Comparison of ENCODE assay signal across 12 cellular contexts in the genomic region with DNA sequence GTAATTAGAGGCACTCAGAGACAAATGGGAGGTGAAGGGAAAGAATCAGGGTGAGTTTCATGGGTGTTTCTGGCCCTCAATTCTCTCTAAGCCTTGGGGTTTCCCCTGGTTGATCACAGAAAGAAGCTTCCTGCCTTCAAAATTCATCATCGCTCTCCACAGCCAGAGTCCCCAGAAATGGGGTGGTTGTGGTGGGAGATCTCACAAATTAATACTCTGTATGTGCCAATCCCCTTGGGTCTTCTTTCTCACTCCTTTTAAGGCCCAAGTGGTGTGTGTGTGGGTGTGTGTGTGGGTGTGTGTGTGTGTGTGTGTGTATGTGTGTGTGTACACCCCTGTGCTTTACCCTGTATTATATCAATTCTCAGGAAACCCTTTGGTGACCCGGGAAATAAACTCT. TPM values are rescaled to one million over a fixed set of nuclear protein-coding genes. Genes with fewer than 3 reads are reported as not detected.
DNase-seq lines count a peak whose midpoint lies in the region; ATAC-seq and TF ChIP-seq lines count a peak whose summit lies in the region.
"Had no signal": no experiment of that assay in that cellular context is flagged by ENCODE, and none has a peak within 500 bp of the region (broad histone marks: within the 10 kb centered on the region; RNA-seq: fewer than 3 reads in every experiment).

No MANE protein-coding gene starts in this region.

- no peak overlapping the region for H3K4me3 ChIP-seq in dorsolateral prefrontal cortex
- H3K4me3 ChIP-seq: breast epithelium had no signal

- H3K27ac ChIP-seq in dorsolateral prefrontal cortex = peak overlapping the region in 20 of 59 donors; percentile 20 to 71 (median 44)
- H3K27ac ChIP-seq: breast epithelium had no signal

- peaks cover 0 to 31% (median 2%) of the 10 kb centered on the region in 45 donors for H3K27me3 ChIP-seq in dorsolateral prefrontal cortex

- peak; percentile 52 for DNase-seq in activated naive CD4-positive, alpha-beta T cell treated with Interleukin-2 at 50 U/mL for 16 hours
- no peak for DNase-seq in activated naive CD4-positive, alpha-beta T cell (lab: John Stamatoyannopoulos, UW)
- peak; percentile 25 for DNase-seq in activated gamma-delta T cell treated with anti-CD3 and anti-CD28 coated beads, Interleukin-2, amount 50 U/mL, for 16 hours (ENCODE audit: low read depth)
- peak; percentile 20 to 21 for DNase-seq in stimulated activated CD4-positive, alpha-beta T cell treated with anti-CD3 and anti-CD28 coated beads, Interleukin-12 subunit alpha, Interleukin-12 subunit beta, amount 100 ng/mL, for 24 hours (ENCODE audit: low read depth in 2 of 2)
- DNase-seq in dorsolateral prefrontal cortex = no peak
- no peak for DNase-seq in superior temporal gyrus (ENCODE audit: extremely low spot score)
- DNase-seq: ACHN, NCI-H82 had no signal

- ATAC-seq in HG02973 (IDR thresholded peaks at IDR 0.05; ENCODE audit: unreplicated experiment) (no peak), HG03097 (IDR thresholded peaks at IDR 0.05; ENCODE audit: low FRiP score, unreplicated experiment) (no peak)
- ATAC-seq: sciatic nerve had no signal

- TF ChIP-seq CTCF in dorsolateral prefrontal cortex (IDR thresholded peaks at IDR 0.05 in 54 of 56, conservative IDR thresholded peaks at IDR 0.05 in 2 of 56; ENCODE audit: low read depth in 1 of 56, partially characterized antibody in 56 of 56) = no peak

- intact Hi-C loops in dorsolateral prefrontal cortex (cut with DNase I) = no loop called here

RNA-seq across cellular contexts. Expression of a gene that starts 2.7 kb away (rescaled TPM):
- total RNA-seq in dorsolateral prefrontal cortex = 100 to 1,000 TPM in 8 of 120 experiments, 10 to 100 TPM in 93, 1 to 10 TPM in 19; 2.1 to 353 (median 22.5) TPM

RNA-seq across cellular contexts. Expression of a gene that starts 33.9 kb away (rescaled TPM):
- 100 to 1,000 TPM in 12 of 120 experiments, 10 to 100 TPM in 108; 48.2 to 109 (median 89.0) TPM for total RNA-seq in dorsolateral prefrontal cortex

RNA-seq across cellular contexts. Expression of a gene that starts 59.8 kb away (rescaled TPM):
- total RNA-seq in dorsolateral prefrontal cortex = 10 to 100 TPM in 103 of 120 experiments, 1 to 10 TPM in 17; 5.7 to 28.7 (median 12.8) TPM

Comparison
In these comparisons a context has a peak if more than half of its experiments do, and no peak if none do; other contexts are left out.
1. DNase-seq: peak in activated naive CD4-positive, alpha-beta T cell treated with Interleukin-2 at 50 U/mL for 16 hours (single experiment), activated gamma-delta T cell treated with anti-CD3 and anti-CD28 coated beads, Interleukin-2, amount 50 U/mL, for 16 hours (single experiment) and stimulated activated CD4-positive, alpha-beta T cell treated with anti-CD3 and anti-CD28 coated beads, Interleukin-12 subunit alpha, Interleukin-12 subunit beta, amount 100 ng/mL, for 24 hours (2 of 2); none in activated naive CD4-positive, alpha-beta T cell (0 of 4), dorsolateral prefrontal cortex (0 of 10) and superior temporal gyrus (single experiment).